9 cellular contexts compared by ENCODE assay signal in genomic region chr19:38765214-38765613, GRCh38. TPM values are rescaled to one million over a fixed set of nuclear protein-coding genes. Genes with fewer than 3 reads are reported as not detected.
"Had no signal": no experiment of that assay in that cellular context is flagged by ENCODE, and none has a peak within 500 bp of the region (broad histone marks: within the 10 kb centered on the region; RNA-seq: fewer than 3 reads in every experiment).

No MANE protein-coding gene starts in this region.

- H3K4me3 ChIP-seq: K562 had no signal

- DNase-seq: IMR-90, KBM-7, KG1 had no signal

- H3K9me3 Mint-ChIP-seq: IgD-negative memory B cell had no signal

- H3K36me3 Mint-ChIP-seq: IgD-negative memory B cell had no signal

- H3K27ac ChIP-seq: HL-60, KMS-11 had no signal

- ATAC-seq: HepG2, K562 had no signal

- FAIRE-seq: HepG2, HTR-8/SVneo, K562 had no signal

- H3K4me2 ChIP-seq: KMS-11 had no signal

RNA-seq across cellular contexts. Expression of gene LGALS7, which starts 8.1 kb away (rescaled TPM):
- polyA plus RNA-seq: IgD-negative memory B cell, IMR-90, K562 had no signal

RNA-seq across cellular contexts. Expression of gene LGALS7B, which starts 23.8 kb away (rescaled TPM):
- polyA plus RNA-seq: IgD-negative memory B cell, IMR-90, K562 had no signal

RNA-seq across cellular contexts. Expression of gene LGALS4, which starts 47.5 kb away (rescaled TPM):
- polyA plus RNA-seq: IgD-negative memory B cell had no signal
